In genomic region chr12:108346022-108346633, GRCh38 we compare ENCODE assay signal across 16 cellular contexts. TPM values are rescaled to one million over a fixed set of nuclear protein-coding genes. Genes with fewer than 3 reads are reported as not detected.
DNase-seq lines count a peak whose midpoint lies in the region; ATAC-seq and TF ChIP-seq lines count a peak whose summit lies in the region.
"Had no signal": no experiment of that assay in that cellular context is flagged by ENCODE, and none has a peak within 500 bp of the region (broad histone marks: within the 10 kb centered on the region; RNA-seq: fewer than 3 reads in every experiment).

No MANE protein-coding gene starts in this region.

- H3K36me3 ChIP-seq in neural progenitor cell, result no peaks in the 10 kb centered on the region
- H3K36me3 ChIP-seq in PC-9 (ENCODE audit: low read depth), result no peaks in the 10 kb centered on the region
- H3K36me3 ChIP-seq: BLaER1 treated with 17β-estradiol and CSF1 and Interleukin-3, amounts not matched to agents 10 nM and 100 nM had no signal

- H3K79me2 ChIP-seq in neural progenitor cell (ENCODE audit: low read depth) (no peaks in the 10 kb centered on the region), PC-9 (ENCODE audit: low read depth) (no peaks in the 10 kb centered on the region)

- H3K4me3 Mint-ChIP-seq in natural killer cell treated with Interleukin-12 subunit alpha and Interleukin-12 subunit beta and Interleukin-15 and Interleukin-18, amount 100 ng/mL, for 72 hours, result no peak overlapping the region
- H3K4me3 Mint-ChIP-seq in natural killer cell, result no peak overlapping the region
- H3K4me3 Mint-ChIP-seq in WTC11, result no peak overlapping the region
- H3K4me3 Mint-ChIP-seq in neural progenitor cell, result no peak overlapping the region
- H3K4me3 Mint-ChIP-seq: CD4-positive, alpha-beta T cell; HFFc6 had no signal

- BruUV-seq in PC-9 (replicated peaks; lab: Mats Ljungman, UMichigan), result no TSS peak

- peak; percentile 22 for DNase-seq in natural killer cell treated with Interleukin-12 subunit alpha and Interleukin-12 subunit beta and Interleukin-15 and Interleukin-18, amount 100 ng/mL, for 72 hours (ENCODE audit: low spot score)
- DNase-seq in natural killer cell (no peak), WTC11 (ENCODE audit: low spot score) (no peak), neural progenitor cell (ENCODE audit: low spot score) (no peak), PC-9 (no peak), T-helper 9 cell (no peak), amniotic stem cell (lab: John Stamatoyannopoulos, UW) (no peak)
- DNase-seq: ACHN; Calu3; CD4-positive, alpha-beta T cell; DMS 273 treated with DMSO at 0.1 percent for 48 hours; GOT3; HCEC 1CT; HFFc6 had no signal

- no peaks in the 10 kb centered on the region for H3K9me3 Mint-ChIP-seq in natural killer cell treated with Interleukin-12 subunit alpha and Interleukin-12 subunit beta and Interleukin-15 and Interleukin-18, amount 100 ng/mL, for 72 hours
- H3K9me3 Mint-ChIP-seq in natural killer cell (peaks cover 0 to 2% of the 10 kb centered on the region in 2 donors), WTC11 (peaks cover 11% of the 10 kb centered on the region), neural progenitor cell (no peaks in the 10 kb centered on the region)
- H3K9me3 Mint-ChIP-seq: CD4-positive, alpha-beta T cell had no signal

- ATAC-seq in natural killer cell treated with Interleukin-12 subunit alpha and Interleukin-12 subunit beta and Interleukin-15 and Interleukin-18, amount 100 ng/mL, for 72 hours, result no peak
- no peak for ATAC-seq in natural killer cell
- ATAC-seq in WTC11, result peak; percentile 61

- H3K4me2 ChIP-seq in neural progenitor cell, result peak overlapping the region; percentile 22
- H3K4me2 ChIP-seq in PC-9, result no peak overlapping the region

- H3K36me3 Mint-ChIP-seq in natural killer cell treated with Interleukin-12 subunit alpha and Interleukin-12 subunit beta and Interleukin-15 and Interleukin-18, amount 100 ng/mL, for 72 hours, result no peaks in the 10 kb centered on the region
- H3K36me3 Mint-ChIP-seq in natural killer cell (no peaks in the 10 kb centered on the region), WTC11 (no peaks in the 10 kb centered on the region), neural progenitor cell (no peaks in the 10 kb centered on the region)

- TF ChIP-seq CTCF in natural killer cell (IDR thresholded peaks at IDR 0.05) (no peak), WTC11 (IDR thresholded peaks at IDR 0.05) (no peak), neural progenitor cell (IDR thresholded peaks at IDR 0.05) (no peak), PC-9 (conservative IDR thresholded peaks at IDR 0.05) (no peak)

- H3K9ac ChIP-seq in neural progenitor cell, result no peak overlapping the region
- H3K9ac ChIP-seq: BLaER1 treated with 17β-estradiol and CSF1 and Interleukin-3, amounts not matched to agents 10 nM and 100 nM had no signal

- CTCF ChIA-PET in WTC11 (lab: Charles Lee) (interaction anchor here (0.7 to 1.3 kb wide), 7 partner anchors 10 to 461 kb away, joined by 3 to 5 read pairs (median 3); no protein-coding TSS in a partner anchor), PC-9 (lab: Charles Lee) (no interaction called here)

- POLR2A ChIA-PET in WTC11 (lab: Charles Lee), result no interaction called here
- POLR2A ChIA-PET in PC-9 (lab: Charles Lee; ENCODE audit: unreplicated experiment), result no interaction called here

- H4K20me1 ChIP-seq in neural progenitor cell (ENCODE audit: low read depth), result no peaks in the 10 kb centered on the region
- H4K20me1 ChIP-seq in PC-9 (ENCODE audit: insufficient read depth), result no peaks in the 10 kb centered on the region

- H3K4me3 ChIP-seq in neural progenitor cell (no peak overlapping the region), PC-9 (no peak overlapping the region)
- H3K4me3 ChIP-seq: BLaER1 treated with 17β-estradiol and CSF1 and Interleukin-3, amounts not matched to agents 10 nM and 100 nM had no signal

- H3F3A ChIP-seq in neural progenitor cell (ENCODE audit: low read depth) (no peaks in the 10 kb centered on the region), PC-9 (ENCODE audit: insufficient read depth, low read depth) (no peaks in the 10 kb centered on the region)

- intact Hi-C loops in natural killer cell (cut with micrococcal nuclease), result no loop called here
- intact Hi-C loops in PC-9 (cut with micrococcal nuclease; ENCODE audit: unreplicated experiment), result no loop called here

- no peak overlapping the region for H3K27ac ChIP-seq in neural progenitor cell
- H3K27ac ChIP-seq in PC-9, result no peak overlapping the region
- H3K27ac ChIP-seq: BLaER1 treated with 17β-estradiol and CSF1 and Interleukin-3, amounts not matched to agents 10 nM and 100 nM had no signal

- peaks cover 9% of the 10 kb centered on the region for H3K4me1 ChIP-seq in neural progenitor cell
- no peaks in the 10 kb centered on the region for H3K4me1 ChIP-seq in PC-9 (replicated peaks; ENCODE audit: insufficient read depth)

- peaks cover 0 to 2% of the 10 kb centered on the region in 2 donors for H3K4me1 Mint-ChIP-seq in natural killer cell treated with Interleukin-12 subunit alpha and Interleukin-12 subunit beta and Interleukin-15 and Interleukin-18, amount 100 ng/mL, for 72 hours (ENCODE audit: low read depth in 2 of 2)
- peaks cover 0 to 23% of the 10 kb centered on the region in 2 donors for H3K4me1 Mint-ChIP-seq in natural killer cell
- H3K4me1 Mint-ChIP-seq in WTC11, result peaks cover 17% of the 10 kb centered on the region
- peaks cover 11% of the 10 kb centered on the region for H3K4me1 Mint-ChIP-seq in neural progenitor cell

- no peaks in the 10 kb centered on the region for H3K27me3 Mint-ChIP-seq in natural killer cell treated with Interleukin-12 subunit alpha and Interleukin-12 subunit beta and Interleukin-15 and Interleukin-18, amount 100 ng/mL, for 72 hours
- H3K27me3 Mint-ChIP-seq in natural killer cell (ENCODE audit: low read depth in 2 of 2) (no peaks in the 10 kb centered on the region), WTC11 (ENCODE audit: low read depth) (no peaks in the 10 kb centered on the region; the same call in 1 of the 2 replicates), neural progenitor cell (ENCODE audit: insufficient read depth, low read depth) (peaks cover 11% of the 10 kb centered on the region)

- H3K9me3 ChIP-seq in neural progenitor cell (ENCODE audit: low read depth), result no peaks in the 10 kb centered on the region
- no peaks in the 10 kb centered on the region for H3K9me3 ChIP-seq in PC-9 (ENCODE audit: insufficient read depth, low read depth)

- H3K27me3 ChIP-seq in neural progenitor cell (no peaks in the 10 kb centered on the region), PC-9 (ENCODE audit: insufficient read depth, low read depth) (peaks cover 17% of the 10 kb centered on the region)

- no peak overlapping the region for H3K27ac Mint-ChIP-seq in natural killer cell treated with Interleukin-12 subunit alpha and Interleukin-12 subunit beta and Interleukin-15 and Interleukin-18, amount 100 ng/mL, for 72 hours
- H3K27ac Mint-ChIP-seq in natural killer cell (no peak overlapping the region), WTC11 (no peak overlapping the region), neural progenitor cell (no peak overlapping the region)
- H3K27ac Mint-ChIP-seq: CD4-positive, alpha-beta T cell; HFFc6 had no signal

- peak overlapping the region; percentile 65 for H2AFZ ChIP-seq in neural progenitor cell (replicated peaks)
- no peak overlapping the region for H2AFZ ChIP-seq in PC-9

- no peaks in the 10 kb centered on the region for H3K9me2 ChIP-seq in PC-9 (ENCODE audit: insufficient read depth)

TF ChIP-seq in WTC11, 78 proteins besides CTCF, POLR2A, EP300 and RAD21:
- TF ChIP-seq HMGA2 (CRISPR knock-in tag; IDR thresholded peaks at IDR 0.05) (no peak), MXD4 (CRISPR knock-in tag; IDR thresholded peaks at IDR 0.05; ENCODE audit: borderline replicate concordance) (no peak), ZNF423 (CRISPR knock-in tag; IDR thresholded peaks at IDR 0.05) (no peak), NFATC4 (CRISPR knock-in tag; IDR thresholded peaks at IDR 0.05) (no peak), CBFB (CRISPR knock-in tag; IDR thresholded peaks at IDR 0.05; ENCODE audit: low read depth) (no peak), FOXJ3 (CRISPR knock-in tag; IDR thresholded peaks at IDR 0.05; ENCODE audit: borderline replicate concordance) (no peak), MYBL2 (CRISPR knock-in tag; IDR thresholded peaks at IDR 0.05) (no peak), IRF1 (CRISPR knock-in tag; IDR thresholded peaks at IDR 0.05) (no peak), ZMAT4 (CRISPR knock-in tag; IDR thresholded peaks at IDR 0.05) (no peak)

RNA-seq across cellular contexts. Expression of gene CMKLR1, which starts 7.0 kb away (rescaled TPM):
- total RNA-seq in natural killer cell treated with Interleukin-12 subunit alpha and Interleukin-12 subunit beta and Interleukin-15 and Interleukin-18, amount 100 ng/mL, for 72 hours, result 1 to 10 TPM in 1 of 2 donors, under 1 TPM in 1; 0.26 to 1.1 TPM
- total RNA-seq in natural killer cell, result 10 to 100 TPM; 40.7 to 99.1 (median 63.2) TPM
- 1.4 to 1.9 TPM (median 1.6 TPM) in 3 replicates for total RNA-seq in WTC11 (2021)
- total RNA-seq in neural progenitor cell (ENCODE audit: low replicate concordance), result 0.09 TPM in 1 of 2 replicates, not detected in the other
- not detected in 2 replicates for total RNA-seq in PC-9 (2021)
- total RNA-seq: A172; Calu3; CD4-positive, alpha-beta T cell; HFFc6 had no signal

Comparison
In these comparisons a context has a peak if more than half of its experiments do, and no peak if none do; other contexts are left out.
1. RNA of gene CMKLR1, which starts 7.0 kb away (total RNA-seq): 40.7 to 99.1 TPM in natural killer cell; 1.4 to 1.9 TPM in WTC11, 0.26 to 1.1 TPM in natural killer cell treated with Interleukin-12 subunit alpha and Interleukin-12 subunit beta and Interleukin-15 and Interleukin-18, amount 100 ng/mL, for 72 hours, 0.09 TPM in neural progenitor cell and not detected in PC-9; every median in the first group is over 10 times any median in the second.